ENCODE assay signal across 3 cellular contexts in the genomic region with DNA sequence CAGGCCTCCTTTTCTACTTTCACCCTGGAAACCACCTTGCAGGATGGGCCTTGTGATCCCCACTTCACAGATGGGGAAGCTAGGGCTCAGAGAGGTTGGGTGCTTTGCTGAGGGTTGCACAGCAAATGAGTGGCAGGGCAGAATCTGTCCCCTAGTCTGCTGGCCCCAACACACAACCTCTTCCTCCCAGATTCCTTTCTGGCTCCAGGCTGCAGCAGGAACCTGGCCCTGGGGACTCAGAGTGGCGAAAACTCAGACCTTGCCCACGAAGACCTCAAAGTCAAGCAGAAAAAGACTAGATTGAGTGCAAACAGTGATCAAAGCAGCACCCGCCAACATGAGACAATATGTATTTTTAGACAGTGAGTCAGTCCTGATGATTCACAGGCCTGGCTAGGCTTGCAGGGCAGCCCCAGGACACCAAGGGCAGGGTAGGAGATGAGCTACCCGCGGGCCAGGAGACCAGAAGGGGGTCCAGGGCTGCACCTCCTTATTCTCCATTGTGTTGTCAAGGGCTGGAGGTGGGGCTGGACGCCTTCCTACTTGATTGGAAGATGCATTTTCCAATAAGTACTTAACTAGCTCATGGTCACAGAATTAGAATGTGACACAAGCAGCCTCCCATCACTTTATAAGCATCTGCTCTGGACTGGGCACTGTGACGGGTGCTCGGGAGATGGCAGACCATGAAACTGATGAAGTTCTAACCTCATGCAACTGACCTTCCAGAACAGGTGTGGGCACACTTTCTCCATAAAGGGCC.
TF ChIP-seq lines count a peak whose summit lies in the region.

No MANE protein-coding gene starts in this region.

TF ChIP-seq in GM12891, 5 proteins besides CTCF, POLR2A, EP300 and RAD21 (continued from another document):
- TF ChIP-seq POLR2AphosphoS5 (IDR thresholded peaks at IDR 0.05; ENCODE audit: low read depth, low read length) (no peak), POU2F2 (IDR thresholded peaks at IDR 0.05; ENCODE audit: low read depth, low read length) (no peak)

TF ChIP-seq in GM12878, 131 proteins besides CTCF, POLR2A, EP300 and RAD21 (continues in another document):
- TF ChIP-seq CEBPZ (IDR thresholded peaks at IDR 0.05; ENCODE audit: low read depth, low read length) (no peak), WRNIP1 (IDR thresholded peaks at IDR 0.05; ENCODE audit: borderline replicate concordance, low read depth, low read length) (no peak), NFXL1 (IDR thresholded peaks at IDR 0.05; ENCODE audit: borderline replicate concordance) (no peak), ATF7 (IDR thresholded peaks at IDR 0.05; ENCODE audit: low read depth) (no peak), STAT3 (IDR thresholded peaks at IDR 0.05; ENCODE audit: low read depth, low read length) (no peak), TCF7 (IDR thresholded peaks at IDR 0.05; ENCODE audit: borderline replicate concordance) (no peak), GATAD2B (conservative IDR thresholded peaks at IDR 0.05; ENCODE audit: low read depth) (no peak), SRF (IDR thresholded peaks at IDR 0.05; ENCODE audit: low read depth in 2 of 2, low read length in 2 of 2) (no peak), MTA2 (IDR thresholded peaks at IDR 0.05; ENCODE audit: low read depth) (no peak), HDAC2 (IDR thresholded peaks at IDR 0.05) (no peak), ESRRA (IDR thresholded peaks at IDR 0.05; ENCODE audit: low read length) (no peak), CHD1 (IDR thresholded peaks at IDR 0.05; ENCODE audit: low read depth, low read length) (no peak), ASH2L (IDR thresholded peaks at IDR 0.05; ENCODE audit: borderline replicate concordance, low read depth) (no peak), RFX5 (IDR thresholded peaks at IDR 0.05; ENCODE audit: low read depth, low read length) (no peak)
- TF ChIP-seq, protein P1, sequence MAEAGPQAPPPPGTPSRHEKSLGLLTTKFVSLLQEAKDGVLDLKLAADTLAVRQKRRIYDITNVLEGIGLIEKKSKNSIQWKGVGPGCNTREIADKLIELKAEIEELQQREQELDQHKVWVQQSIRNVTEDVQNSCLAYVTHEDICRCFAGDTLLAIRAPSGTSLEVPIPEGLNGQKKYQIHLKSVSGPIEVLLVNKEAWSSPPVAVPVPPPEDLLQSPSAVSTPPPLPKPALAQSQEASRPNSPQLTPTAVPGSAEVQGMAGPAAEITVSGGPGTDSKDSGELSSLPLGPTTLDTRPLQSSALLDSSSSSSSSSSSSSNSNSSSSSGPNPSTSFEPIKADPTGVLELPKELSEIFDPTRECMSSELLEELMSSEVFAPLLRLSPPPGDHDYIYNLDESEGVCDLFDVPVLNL (IDR thresholded peaks at IDR 0.05; ENCODE audit: low read depth, low read length): no peak
- TF ChIP-seq, protein P2, sequence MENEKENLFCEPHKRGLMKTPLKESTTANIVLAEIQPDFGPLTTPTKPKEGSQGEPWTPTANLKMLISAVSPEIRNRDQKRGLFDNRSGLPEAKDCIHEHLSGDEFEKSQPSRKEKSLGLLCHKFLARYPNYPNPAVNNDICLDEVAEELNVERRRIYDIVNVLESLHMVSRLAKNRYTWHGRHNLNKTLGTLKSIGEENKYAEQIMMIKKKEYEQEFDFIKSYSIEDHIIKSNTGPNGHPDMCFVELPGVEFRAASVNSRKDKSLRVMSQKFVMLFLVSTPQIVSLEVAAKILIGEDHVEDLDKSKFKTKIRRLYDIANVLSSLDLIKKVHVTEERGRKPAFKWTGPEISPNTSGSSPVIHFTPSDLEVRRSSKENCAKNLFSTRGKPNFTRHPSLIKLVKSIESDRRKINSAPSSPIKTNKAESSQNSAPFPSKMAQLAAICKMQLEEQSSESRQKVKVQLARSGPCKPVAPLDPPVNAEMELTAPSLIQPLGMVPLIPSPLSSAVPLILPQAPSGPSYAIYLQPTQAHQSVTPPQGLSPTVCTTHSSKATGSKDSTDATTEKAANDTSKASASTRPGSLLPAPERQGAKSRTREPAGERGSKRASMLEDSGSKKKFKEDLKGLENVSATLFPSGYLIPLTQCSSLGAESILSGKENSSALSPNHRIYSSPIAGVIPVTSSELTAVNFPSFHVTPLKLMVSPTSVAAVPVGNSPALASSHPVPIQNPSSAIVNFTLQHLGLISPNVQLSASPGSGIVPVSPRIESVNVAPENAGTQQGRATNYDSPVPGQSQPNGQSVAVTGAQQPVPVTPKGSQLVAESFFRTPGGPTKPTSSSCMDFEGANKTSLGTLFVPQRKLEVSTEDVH (IDR thresholded peaks at IDR 0.05; ENCODE audit: low read depth, partially characterized antibody): no peak

TF ChIP-seq in GM23338, 12 proteins besides CTCF, POLR2A, EP300 and RAD21:
- TF ChIP-seq, protein P3, sequence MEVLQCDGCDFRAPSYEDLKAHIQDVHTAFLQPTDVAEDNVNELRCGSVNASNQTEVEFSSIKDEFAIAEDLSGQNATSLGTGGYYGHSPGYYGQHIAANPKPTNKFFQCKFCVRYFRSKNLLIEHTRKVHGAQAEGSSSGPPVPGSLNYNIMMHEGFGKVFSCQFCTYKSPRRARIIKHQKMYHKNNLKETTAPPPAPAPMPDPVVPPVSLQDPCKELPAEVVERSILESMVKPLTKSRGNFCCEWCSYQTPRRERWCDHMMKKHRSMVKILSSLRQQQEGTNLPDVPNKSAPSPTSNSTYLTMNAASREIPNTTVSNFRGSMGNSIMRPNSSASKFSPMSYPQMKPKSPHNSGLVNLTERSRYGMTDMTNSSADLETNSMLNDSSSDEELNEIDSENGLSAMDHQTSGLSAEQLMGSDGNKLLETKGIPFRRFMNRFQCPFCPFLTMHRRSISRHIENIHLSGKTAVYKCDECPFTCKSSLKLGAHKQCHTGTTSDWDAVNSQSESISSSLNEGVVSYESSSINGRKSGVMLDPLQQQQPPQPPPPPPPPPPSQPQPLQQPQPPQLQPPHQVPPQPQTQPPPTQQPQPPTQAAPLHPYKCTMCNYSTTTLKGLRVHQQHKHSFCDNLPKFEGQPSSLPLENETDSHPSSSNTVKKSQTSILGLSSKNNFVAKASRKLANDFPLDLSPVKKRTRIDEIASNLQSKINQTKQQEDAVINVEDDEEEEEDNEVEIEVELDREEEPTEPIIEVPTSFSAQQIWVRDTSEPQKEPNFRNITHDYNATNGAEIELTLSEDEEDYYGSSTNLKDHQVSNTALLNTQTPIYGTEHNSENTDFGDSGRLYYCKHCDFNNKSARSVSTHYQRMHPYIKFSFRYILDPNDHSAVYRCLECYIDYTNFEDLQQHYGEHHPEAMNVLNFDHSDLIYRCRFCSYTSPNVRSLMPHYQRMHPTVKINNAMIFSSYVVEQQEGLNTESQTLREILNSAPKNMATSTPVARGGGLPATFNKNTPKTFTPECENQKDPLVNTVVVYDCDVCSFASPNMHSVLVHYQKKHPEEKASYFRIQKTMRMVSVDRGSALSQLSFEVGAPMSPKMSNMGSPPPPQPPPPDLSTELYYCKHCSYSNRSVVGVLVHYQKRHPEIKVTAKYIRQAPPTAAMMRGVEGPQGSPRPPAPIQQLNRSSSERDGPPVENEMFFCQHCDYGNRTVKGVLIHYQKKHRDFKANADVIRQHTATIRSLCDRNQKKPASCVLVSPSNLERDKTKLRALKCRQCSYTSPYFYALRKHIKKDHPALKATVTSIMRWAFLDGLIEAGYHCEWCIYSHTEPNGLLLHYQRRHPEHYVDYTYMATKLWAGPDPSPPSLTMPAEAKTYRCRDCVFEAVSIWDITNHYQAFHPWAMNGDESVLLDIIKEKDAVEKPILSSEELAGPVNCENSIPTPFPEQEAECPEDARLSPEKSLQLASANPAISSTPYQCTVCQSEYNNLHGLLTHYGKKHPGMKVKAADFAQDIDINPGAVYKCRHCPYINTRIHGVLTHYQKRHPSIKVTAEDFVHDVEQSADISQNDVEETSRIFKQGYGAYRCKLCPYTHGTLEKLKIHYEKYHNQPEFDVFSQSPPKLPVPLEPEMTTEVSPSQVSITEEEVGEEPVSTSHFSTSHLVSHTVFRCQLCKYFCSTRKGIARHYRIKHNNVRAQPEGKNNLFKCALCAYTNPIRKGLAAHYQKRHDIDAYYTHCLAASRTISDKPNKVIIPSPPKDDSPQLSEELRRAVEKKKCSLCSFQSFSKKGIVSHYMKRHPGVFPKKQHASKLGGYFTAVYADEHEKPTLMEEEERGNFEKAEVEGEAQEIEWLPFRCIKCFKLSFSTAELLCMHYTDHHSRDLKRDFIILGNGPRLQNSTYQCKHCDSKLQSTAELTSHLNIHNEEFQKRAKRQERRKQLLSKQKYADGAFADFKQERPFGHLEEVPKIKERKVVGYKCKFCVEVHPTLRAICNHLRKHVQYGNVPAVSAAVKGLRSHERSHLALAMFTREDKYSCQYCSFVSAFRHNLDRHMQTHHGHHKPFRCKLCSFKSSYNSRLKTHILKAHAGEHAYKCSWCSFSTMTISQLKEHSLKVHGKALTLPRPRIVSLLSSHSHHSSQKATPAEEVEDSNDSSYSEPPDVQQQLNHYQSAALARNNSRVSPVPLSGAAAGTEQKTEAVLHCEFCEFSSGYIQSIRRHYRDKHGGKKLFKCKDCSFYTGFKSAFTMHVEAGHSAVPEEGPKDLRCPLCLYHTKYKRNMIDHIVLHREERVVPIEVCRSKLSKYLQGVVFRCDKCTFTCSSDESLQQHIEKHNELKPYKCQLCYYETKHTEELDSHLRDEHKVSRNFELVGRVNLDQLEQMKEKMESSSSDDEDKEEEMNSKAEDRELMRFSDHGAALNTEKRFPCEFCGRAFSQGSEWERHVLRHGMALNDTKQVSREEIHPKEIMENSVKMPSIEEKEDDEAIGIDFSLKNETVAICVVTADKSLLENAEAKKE (CRISPR knock-in tag; IDR thresholded peaks at IDR 0.05): no peak
- TF ChIP-seq EZH2phosphoT487 (IDR thresholded peaks at IDR 0.05; ENCODE audit: unreplicated experiment) (no peak), STAT1 (IDR thresholded peaks at IDR 0.05; ENCODE audit: unreplicated experiment) (no peak), ZNF331 (CRISPR knock-in tag; IDR thresholded peaks at IDR 0.05; ENCODE audit: low read depth) (no peak)
TF ChIP-seq in GM23338: peak in this region for 0.
